Comparison of ENCODE assay signal across 2 cellular contexts in the genomic region with DNA sequence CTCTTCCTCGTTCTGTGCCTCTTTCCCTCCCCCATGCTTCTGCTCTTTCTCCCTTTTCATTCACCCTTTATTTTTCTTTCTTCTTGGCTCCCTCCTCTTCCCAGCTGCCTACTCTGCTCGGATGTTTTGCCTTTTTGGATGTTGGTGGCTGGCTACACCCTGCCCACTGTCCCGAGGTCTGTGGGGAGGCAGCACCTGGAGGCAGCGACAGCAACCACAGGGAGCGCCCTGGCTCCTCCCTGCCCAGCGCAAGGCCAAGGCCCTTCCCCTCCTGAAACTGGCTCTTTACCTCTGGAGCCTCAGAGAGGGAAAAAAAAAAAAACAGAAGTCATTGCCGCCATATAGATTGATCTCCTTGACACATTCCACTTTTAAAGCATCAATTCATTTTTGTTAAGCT.
TF ChIP-seq lines count a peak whose summit lies in the region.

No MANE protein-coding gene starts in this region.

TF ChIP-seq in SK-N-SH treated with all-trans-retinoic acid at 6 μM for 48 hours, 23 proteins besides CTCF, POLR2A, EP300 and RAD21 (continued from another document):
- TF ChIP-seq, protein P1, sequence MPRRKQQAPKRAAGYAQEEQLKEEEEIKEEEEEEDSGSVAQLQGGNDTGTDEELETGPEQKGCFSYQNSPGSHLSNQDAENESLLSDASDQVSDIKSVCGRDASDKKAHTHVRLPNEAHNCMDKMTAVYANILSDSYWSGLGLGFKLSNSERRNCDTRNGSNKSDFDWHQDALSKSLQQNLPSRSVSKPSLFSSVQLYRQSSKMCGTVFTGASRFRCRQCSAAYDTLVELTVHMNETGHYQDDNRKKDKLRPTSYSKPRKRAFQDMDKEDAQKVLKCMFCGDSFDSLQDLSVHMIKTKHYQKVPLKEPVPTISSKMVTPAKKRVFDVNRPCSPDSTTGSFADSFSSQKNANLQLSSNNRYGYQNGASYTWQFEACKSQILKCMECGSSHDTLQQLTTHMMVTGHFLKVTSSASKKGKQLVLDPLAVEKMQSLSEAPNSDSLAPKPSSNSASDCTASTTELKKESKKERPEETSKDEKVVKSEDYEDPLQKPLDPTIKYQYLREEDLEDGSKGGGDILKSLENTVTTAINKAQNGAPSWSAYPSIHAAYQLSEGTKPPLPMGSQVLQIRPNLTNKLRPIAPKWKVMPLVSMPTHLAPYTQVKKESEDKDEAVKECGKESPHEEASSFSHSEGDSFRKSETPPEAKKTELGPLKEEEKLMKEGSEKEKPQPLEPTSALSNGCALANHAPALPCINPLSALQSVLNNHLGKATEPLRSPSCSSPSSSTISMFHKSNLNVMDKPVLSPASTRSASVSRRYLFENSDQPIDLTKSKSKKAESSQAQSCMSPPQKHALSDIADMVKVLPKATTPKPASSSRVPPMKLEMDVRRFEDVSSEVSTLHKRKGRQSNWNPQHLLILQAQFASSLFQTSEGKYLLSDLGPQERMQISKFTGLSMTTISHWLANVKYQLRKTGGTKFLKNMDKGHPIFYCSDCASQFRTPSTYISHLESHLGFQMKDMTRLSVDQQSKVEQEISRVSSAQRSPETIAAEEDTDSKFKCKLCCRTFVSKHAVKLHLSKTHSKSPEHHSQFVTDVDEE (CRISPR knock-in tag; IDR thresholded peaks at IDR 0.05) = no peak
- no peak for TF ChIP-seq ISL1 (CRISPR knock-in tag; IDR thresholded peaks at IDR 0.05)

TF ChIP-seq in SK-N-SH, 30 proteins besides CTCF, POLR2A, EP300 and RAD21 (continued from another document):
- TF ChIP-seq, protein P2, sequence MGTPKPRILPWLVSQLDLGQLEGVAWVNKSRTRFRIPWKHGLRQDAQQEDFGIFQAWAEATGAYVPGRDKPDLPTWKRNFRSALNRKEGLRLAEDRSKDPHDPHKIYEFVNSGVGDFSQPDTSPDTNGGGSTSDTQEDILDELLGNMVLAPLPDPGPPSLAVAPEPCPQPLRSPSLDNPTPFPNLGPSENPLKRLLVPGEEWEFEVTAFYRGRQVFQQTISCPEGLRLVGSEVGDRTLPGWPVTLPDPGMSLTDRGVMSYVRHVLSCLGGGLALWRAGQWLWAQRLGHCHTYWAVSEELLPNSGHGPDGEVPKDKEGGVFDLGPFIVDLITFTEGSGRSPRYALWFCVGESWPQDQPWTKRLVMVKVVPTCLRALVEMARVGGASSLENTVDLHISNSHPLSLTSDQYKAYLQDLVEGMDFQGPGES (IDR thresholded peaks at IDR 0.05; ENCODE audit: low read depth, low read length) = no peak
